In the genomic region with DNA sequence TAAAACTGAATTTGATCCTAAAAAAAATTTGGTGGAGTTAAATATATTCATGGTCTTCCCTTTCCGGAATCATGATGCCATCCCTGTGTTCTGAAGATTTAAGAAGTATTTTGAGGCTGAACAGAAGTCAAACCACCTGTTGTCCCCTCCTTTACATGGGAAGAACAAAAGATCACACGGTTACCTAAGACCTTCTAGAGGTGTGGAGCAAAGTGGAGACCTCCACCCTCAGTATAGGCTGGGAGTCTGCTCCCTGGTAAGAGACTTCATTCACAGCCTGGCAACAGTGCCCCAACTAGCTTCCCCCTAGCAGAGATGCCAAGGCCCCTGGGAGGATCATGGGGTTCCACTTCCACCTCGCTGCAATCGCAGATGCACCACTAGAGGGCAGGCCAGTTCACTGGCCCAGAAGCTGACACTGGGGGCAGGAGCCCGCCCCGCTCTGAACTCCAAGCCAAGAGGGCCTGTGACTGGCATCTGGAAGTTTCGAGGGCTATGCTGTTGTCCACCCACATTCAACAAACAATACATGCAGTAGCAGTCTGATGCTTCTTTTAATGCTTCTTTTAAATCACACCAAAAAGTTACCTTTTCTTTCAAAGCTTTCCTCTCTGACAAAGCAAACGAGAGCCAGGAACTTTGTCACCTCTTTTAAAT, we compare ENCODE assay signal across 8 cellular contexts. TPM values are rescaled to one million over a fixed set of nuclear protein-coding genes. Genes with fewer than 3 reads are reported as not detected.
DNase-seq lines count a peak whose midpoint lies in the region; ATAC-seq and TF ChIP-seq lines count a peak whose summit lies in the region.

No MANE protein-coding gene starts in this region.

- H3K9me3 ChIP-seq in liver (ENCODE audit: control insufficient read depth in 4 of 4, low read length in 3 of 4) = no peaks in the 10 kb centered on the region

- no peak overlapping the region for H3K4me3 ChIP-seq in liver (ENCODE audit: low read depth in 1 of 3, low read length in 3 of 3)

- no peak for DNase-seq in AG09319 (ENCODE audit: extremely low read depth, low read depth)
- DNase-seq in NCI-H2227 (lab: John Stamatoyannopoulos, UW; ENCODE audit: unreplicated experiment) = peak; percentile 62
- DNase-seq in activated CD4-positive, alpha-beta T cell treated with anti-CD3 and anti-CD28 coated beads for 24 hours (ENCODE audit: low read depth in 2 of 2) = peak; percentile 66 to 68
- DNase-seq in cerebellum (ENCODE audit: low spot score) = peak; percentile 81
- DNase-seq in stimulated activated CD4-positive, alpha-beta T cell treated with anti-CD3 and anti-CD28 coated beads, TNF-alpha, amount 100 ng/mL, for 48 hours (ENCODE audit: low read depth in 3 of 3) = peak; percentile 61 to 63 (median 63)

- ATAC-seq in GM18861 (IDR thresholded peaks at IDR 0.05; ENCODE audit: unreplicated experiment) (peak; percentile 68), HG03064 (IDR thresholded peaks at IDR 0.05; ENCODE audit: low read depth, unreplicated experiment) (peak; percentile 58)

- no peak overlapping the region for H3K9ac ChIP-seq in liver (ENCODE audit: low read depth in 1 of 2, low read length in 2 of 2)

- peaks cover 0 to 7% (median 3%) of the 10 kb centered on the region in 4 donors for H3K4me1 ChIP-seq in liver (ENCODE audit: control insufficient read depth in 4 of 4, insufficient read depth in 4 of 4, low read length in 3 of 4)

- no peaks in the 10 kb centered on the region for H3K36me3 ChIP-seq in liver (ENCODE audit: control insufficient read depth in 4 of 4, insufficient read depth in 3 of 4, low read depth in 1 of 4, low read length in 3 of 4)

- WGBS in liver = 31% methylated on average over 8 of the region's 8 CpGs

- TF ChIP-seq RAD21 in liver (IDR thresholded peaks at IDR 0.05) = peak; percentile 78 to 89

- no peaks in the 10 kb centered on the region for H3K27me3 ChIP-seq in liver (ENCODE audit: control insufficient read depth in 4 of 4, insufficient read depth in 4 of 4, low read length in 3 of 4)

- TF ChIP-seq CTCF in AG09319 (IDR thresholded peaks at IDR 0.05; ENCODE audit: low read depth, low read length) (peak; percentile 97), liver (IDR thresholded peaks at IDR 0.05; ENCODE audit: low read depth, low read length, missing input control) (peak; percentile 81)

- no peak overlapping the region for H3K27ac ChIP-seq in liver (ENCODE audit: low read depth in 1 of 2, low read length in 2 of 2)

TF ChIP-seq in liver, 16 proteins besides CTCF, POLR2A, EP300 and RAD21:
- TF ChIP-seq RXRA (IDR thresholded peaks at IDR 0.05) = peak in 1 of 2 donors; percentile 57
- no peak for TF ChIP-seq FOXA1 (IDR thresholded peaks at IDR 0.05)

RNA-seq across cellular contexts. Expression of a gene that starts 19.5 kb away (rescaled TPM):
- total RNA-seq in cerebellum (38.4 TPM), liver (10 to 100 TPM; 20.0 to 26.4 TPM)
- polyA plus RNA-seq in liver = 10 to 100 TPM; 14.7 to 16.1 TPM

RNA-seq across cellular contexts. Expression of a gene that starts 40.1 kb away (rescaled TPM):
- total RNA-seq in cerebellum (39.9 TPM), liver (1 to 10 TPM; 4.7 to 6.7 TPM)
- polyA plus RNA-seq in liver = 1 to 10 TPM; 4.8 to 6.3 TPM

RNA-seq across cellular contexts. Expression of a gene that starts 56.9 kb away (rescaled TPM):
- total RNA-seq in cerebellum = 0.45 TPM
- total RNA-seq in liver = 1 to 10 TPM in 1 of 2 donors, under 1 TPM in 1; 0.37 to 1.7 TPM
- polyA plus RNA-seq in liver = under 1 TPM; 0.10 to 0.32 TPM
